ENCODE assay signal across 8 cellular contexts in the genomic region with DNA sequence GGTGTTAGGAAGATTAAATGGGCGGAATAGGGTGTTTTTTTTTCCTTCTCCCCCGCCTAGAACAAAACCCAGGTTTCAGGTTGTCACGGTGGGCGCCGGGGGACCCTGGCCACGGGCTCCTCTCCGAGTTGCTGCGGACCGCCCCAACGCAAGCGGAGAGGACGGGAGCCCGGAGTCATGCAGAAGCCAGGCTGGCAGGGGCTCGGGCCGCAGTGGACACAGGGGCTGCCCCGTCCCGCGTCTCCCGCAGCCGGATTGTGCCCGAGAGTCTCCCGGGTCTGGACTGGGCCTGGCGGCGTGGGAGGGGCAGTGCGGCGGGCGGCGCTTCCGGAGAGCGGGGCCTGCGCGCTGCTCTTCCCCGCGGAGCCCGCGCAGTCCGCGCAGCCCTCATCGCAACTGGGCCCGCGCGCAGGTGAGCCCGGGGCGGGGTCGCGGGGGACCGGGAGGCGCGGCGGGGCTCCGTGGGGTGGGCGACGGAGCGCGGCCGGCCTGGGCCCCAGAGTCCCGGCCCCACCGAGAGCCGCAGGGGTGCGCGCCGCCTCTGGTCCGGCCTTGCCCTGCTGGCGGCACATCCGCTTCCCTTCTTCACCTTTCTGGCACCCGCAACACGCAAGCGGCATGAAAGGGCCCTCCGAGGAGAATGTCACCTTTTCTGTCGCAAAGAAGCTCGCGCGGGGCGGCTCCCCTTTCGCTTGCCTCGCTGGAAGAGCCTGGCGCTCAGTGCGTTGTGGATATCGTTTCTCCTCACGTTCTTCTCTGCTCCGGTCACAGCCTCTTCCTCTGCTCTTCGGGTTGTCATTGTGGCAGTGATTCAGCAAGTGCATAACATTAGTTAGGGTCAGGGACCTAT. TPM values are rescaled to one million over a fixed set of nuclear protein-coding genes. Genes with fewer than 3 reads are reported as not detected.
DNase-seq lines count a peak whose midpoint lies in the region; ATAC-seq and TF ChIP-seq lines count a peak whose summit lies in the region.

A gene with protein sequence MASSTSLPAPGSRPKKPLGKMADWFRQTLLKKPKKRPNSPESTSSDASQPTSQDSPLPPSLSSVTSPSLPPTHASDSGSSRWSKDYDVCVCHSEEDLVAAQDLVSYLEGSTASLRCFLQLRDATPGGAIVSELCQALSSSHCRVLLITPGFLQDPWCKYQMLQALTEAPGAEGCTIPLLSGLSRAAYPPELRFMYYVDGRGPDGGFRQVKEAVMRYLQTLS (plus strand): TSS at position 352 of the 850 bp plus-strand sequence. CDS start 7,802 bp downstream, outside the sequence.

- ATAC-seq in GM18520 (IDR thresholded peaks at IDR 0.05; ENCODE audit: unreplicated experiment): peak; percentile 35
- peak; percentile 63 for ATAC-seq in HG03025 (IDR thresholded peaks at IDR 0.05; ENCODE audit: low FRiP score, unreplicated experiment)
- ATAC-seq in left colon: peak; percentile 88

- DNase-seq in NCI-H345 treated with DMSO at 0.1 percent for 48 hours (lab: John Stamatoyannopoulos, UW; ENCODE audit: unreplicated experiment) (peak; percentile 32), coronary artery (ENCODE audit: low spot score) (peak; percentile 79), left colon (peak; percentile 62 to 79)
- DNase-seq in activated CD4-positive, alpha-beta T cell treated with anti-CD3 and anti-CD28 coated beads, Interleukin-2, amount 10 ng/mL, durations not matched to agents 7 days and 5 days: peak; percentile 72
- DNase-seq in stimulated activated CD4-positive, alpha-beta T cell treated with anti-CD3 and anti-CD28 coated beads, Interleukin-2, amount 100 ng/mL, for 4 hours (ENCODE audit: low read depth): peak; percentile 22

- no peaks in the 10 kb centered on the region for H3K27me3 Mint-ChIP-seq in activated CD4-positive, alpha-beta T cell treated with anti-CD3 and anti-CD28 coated beads, Interleukin-2, amount 10 ng/mL, durations not matched to agents 7 days and 5 days

- H3K4me3 ChIP-seq in coronary artery: peak within 1 kb of the TSS; percentile 81

- POLR2A ChIA-PET in activated CD4-positive, alpha-beta T cell treated with anti-CD3 and anti-CD28 coated beads, Interleukin-2, amount 10 ng/mL, durations not matched to agents 7 days and 5 days (lab: Charles Lee): interaction anchor here (0.6 to 0.9 kb wide), 3 partner anchors 11 to 656 kb away, joined by 3 to 6 read pairs (median 4); a partner anchor contains a TSS

- H3K27ac Mint-ChIP-seq in activated CD4-positive, alpha-beta T cell treated with anti-CD3 and anti-CD28 coated beads, Interleukin-2, amount 10 ng/mL, durations not matched to agents 7 days and 5 days: peak within 1 kb of the TSS; percentile 95

- peaks cover 47% of the 10 kb centered on the region for H3K4me1 Mint-ChIP-seq in activated CD4-positive, alpha-beta T cell treated with anti-CD3 and anti-CD28 coated beads, Interleukin-2, amount 10 ng/mL, durations not matched to agents 7 days and 5 days

- H3K4me3 Mint-ChIP-seq in activated CD4-positive, alpha-beta T cell treated with anti-CD3 and anti-CD28 coated beads, Interleukin-2, amount 10 ng/mL, durations not matched to agents 7 days and 5 days: peak within 1 kb of the TSS; percentile 88

- H3K9me3 Mint-ChIP-seq in activated CD4-positive, alpha-beta T cell treated with anti-CD3 and anti-CD28 coated beads, Interleukin-2, amount 10 ng/mL, durations not matched to agents 7 days and 5 days: no peaks in the 10 kb centered on the region

- H3K27ac ChIP-seq in 22Rv1: peak within 1 kb of the TSS; percentile 99
- H3K27ac ChIP-seq in coronary artery: peak within 1 kb of the TSS; percentile 76 to 93

- intact Hi-C loops in left colon (cut with DNase I, micrococcal nuclease): no loop called here

- H3K36me3 Mint-ChIP-seq in activated CD4-positive, alpha-beta T cell treated with anti-CD3 and anti-CD28 coated beads, Interleukin-2, amount 10 ng/mL, durations not matched to agents 7 days and 5 days (ENCODE audit: low read depth): peaks cover 5% of the 10 kb centered on the region

- TF ChIP-seq CTCF in 22Rv1 (IDR thresholded peaks at IDR 0.05) (no peak), coronary artery (IDR thresholded peaks at IDR 0.05) (no peak)

- CTCF ChIA-PET in activated CD4-positive, alpha-beta T cell treated with anti-CD3 and anti-CD28 coated beads, Interleukin-2, amount 10 ng/mL, durations not matched to agents 7 days and 5 days (lab: Charles Lee): interaction anchor here (0.6 to 1.7 kb wide), 3 partner anchors 8 to 11 kb away, joined by 3 to 14 read pairs (median 3); no protein-coding TSS in a partner anchor

RNA-seq across cellular contexts. Expression of the gene that starts here (rescaled TPM):
- total RNA-seq in activated CD4-positive, alpha-beta T cell treated with anti-CD3 and anti-CD28 coated beads, Interleukin-2, amount 10 ng/mL, durations not matched to agents 7 days and 5 days: 10 to 100 TPM; 13.5 to 14.0 TPM
- total RNA-seq in left colon: 10 to 100 TPM; 17.0 to 22.7 TPM

Comparison
In these comparisons a context has a peak if more than half of its experiments do, and no peak if none do; other contexts are left out.
1. Peak in every context shown above with its lines: DNase-seq, ATAC-seq, H3K4me3 ChIP-seq and H3K27ac ChIP-seq.
2. ATAC-seq: peak in every context shown above with its lines; median percentile 88 in left colon; 63 in HG03025; 35 in GM18520.
3. DNase-seq: peak in every context shown above with its lines; median percentile 79 in coronary artery; 72 in activated CD4-positive, alpha-beta T cell treated with anti-CD3 and anti-CD28 coated beads, Interleukin-2, amount 10 ng/mL, durations not matched to agents 7 days and 5 days; 70 in left colon; 32 in NCI-H345 treated with DMSO at 0.1 percent for 48 hours; 22 in stimulated activated CD4-positive, alpha-beta T cell treated with anti-CD3 and anti-CD28 coated beads, Interleukin-2, amount 100 ng/mL, for 4 hours.